ENCODE assay signal across 20 cellular contexts in the genomic region with DNA sequence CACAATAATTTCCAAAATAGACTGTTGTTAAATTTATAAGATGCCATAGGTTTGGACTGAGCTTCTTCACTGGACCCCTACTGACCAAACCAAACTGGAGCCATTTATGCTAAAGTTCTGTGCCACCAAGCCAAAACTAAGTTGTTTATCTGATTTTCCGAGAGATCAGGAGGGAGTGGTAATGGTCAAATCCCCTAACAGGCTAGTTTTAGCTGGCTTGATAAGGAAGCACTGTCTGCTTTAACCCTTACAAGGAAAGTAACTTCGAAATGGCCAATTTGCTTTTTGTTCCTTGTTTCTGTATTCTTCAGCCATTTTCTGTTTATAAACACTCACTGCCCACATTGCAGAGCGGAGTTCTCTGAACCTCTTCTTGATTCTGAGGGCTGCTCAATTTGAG.
"Had no signal": no experiment of that assay in that cellular context is flagged by ENCODE, and none has a peak within 500 bp of the region (broad histone marks: within the 10 kb centered on the region; RNA-seq: fewer than 3 reads in every experiment).

No MANE protein-coding gene starts in this region.

- H3K4me1 ChIP-seq: adrenal gland, right lobe of liver, stomach had no signal

- H3K27ac ChIP-seq: adrenal gland, right lobe of liver, stomach, suprapubic skin, transverse colon had no signal

- H3K9me3 ChIP-seq: adrenal gland, right lobe of liver, stomach, suprapubic skin, transverse colon had no signal

- H3K36me3 ChIP-seq: adrenal gland, heart left ventricle, right lobe of liver, stomach, suprapubic skin, transverse colon had no signal

- H3K27me3 ChIP-seq: adrenal gland, heart left ventricle, right lobe of liver, stomach, suprapubic skin, transverse colon had no signal

- H3K4me3 ChIP-seq: adrenal gland, heart left ventricle, right lobe of liver, stomach, suprapubic skin, transverse colon had no signal

- DNase-seq: activated CD4-positive, alpha-beta T cell treated with anti-CD3 and anti-CD28 coated beads for 36 hours; activated CD4-positive, alpha-beta T cell treated with anti-CD3 and anti-CD28 coated beads, Interleukin-2, amount 50 U/mL, for 4 hours; activated CD8-positive, alpha-beta memory T cell treated with anti-CD3 and anti-CD28 coated beads for 24 hours; activated CD8-positive, alpha-beta memory T cell treated with anti-CD3 and anti-CD28 coated beads, Interleukin-2, amount 50 U/mL, for 4 hours; activated T-cell treated with anti-CD3 and anti-CD28 coated beads, Interleukin-2, amount 50 U/mL, for 24 hours; adrenal gland; cortex of kidney; heart left ventricle; left ventricle myocardium superior; naive thymus-derived CD4-positive, alpha-beta T cell; right lobe of liver; small intestine; stimulated activated CD4-positive, alpha-beta T cell treated with anti-CD3 and anti-CD28 coated beads, Interleukin-15, amount 100 ng/mL, for 24 hours; stomach; T-helper 9 cell; transverse colon had no signal

- ATAC-seq: activated CD4-positive, alpha-beta T cell treated with anti-CD3 and anti-CD28 coated beads for 36 hours; activated T-helper 17 cell treated with anti-CD3 and anti-CD28 coated beads, Interleukin-2, amount 50 U/mL, for 72 hours; naive thymus-derived CD4-positive, alpha-beta T cell; right lobe of liver; stimulated activated memory B cell treated with anti-CD40 and anti-IgM and Interleukin-4, amounts not matched to agents 10 μg/mL and 1 μg/mL and 100 μg/mL, for 72 hours; WTC11 had no signal
